Comparison of ENCODE assay signal across 16 cellular contexts in the genomic region with DNA sequence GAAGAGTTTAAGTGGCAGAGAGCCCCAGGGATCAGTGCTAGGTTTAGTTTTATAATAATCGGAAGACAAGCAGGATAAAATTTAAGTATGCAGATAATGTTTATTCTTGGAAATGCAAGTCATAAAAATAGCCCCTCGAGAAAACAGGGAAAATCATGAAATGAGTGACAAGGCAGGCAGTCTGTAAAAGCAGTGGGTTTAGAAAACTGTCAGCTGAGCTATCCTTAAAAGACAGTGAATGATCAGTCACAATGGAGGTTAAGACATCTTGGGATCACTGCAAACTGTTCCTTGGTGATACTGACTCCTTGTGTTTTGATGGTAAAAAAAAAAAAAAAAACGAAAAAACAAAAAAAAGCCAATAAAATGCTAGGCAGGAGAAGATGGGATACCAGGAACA.
A peak's percentile ranks its signal among the peaks of the same experiment; 100 is the strongest.
DNase-seq lines count a peak whose midpoint lies in the region; TF ChIP-seq lines count a peak whose summit lies in the region.
"Had no signal": no experiment of that assay in that cellular context is flagged by ENCODE, and none has a peak within 500 bp of the region (broad histone marks: within the 10 kb centered on the region; RNA-seq: fewer than 3 reads in every experiment).

No MANE protein-coding gene starts in this region.

- H3K36me3 ChIP-seq in Loucy (ENCODE audit: insufficient read depth, low read length) (no peaks in the 10 kb centered on the region), neural progenitor cell (no peaks in the 10 kb centered on the region), A673 (ENCODE audit: insufficient read depth, low read length, poor library complexity, severe bottlenecking) (no peaks in the 10 kb centered on the region)

- POLR2A ChIA-PET in A673 (lab: Charles Lee; ENCODE audit: low non-redundant PET): no interaction called here

- BruUV-seq in A673 (replicated peaks; lab: Mats Ljungman, UMichigan): no TSS peak

- intact Hi-C loops in A673 (cut with micrococcal nuclease; ENCODE audit: unreplicated experiment): no loop called here

- H3K4me1 ChIP-seq in Loucy (ENCODE audit: insufficient read depth, low read length, poor library complexity, severe bottlenecking) (no peaks in the 10 kb centered on the region), neural progenitor cell (no peaks in the 10 kb centered on the region), A673 (ENCODE audit: insufficient read depth, low read length, poor library complexity, severe bottlenecking) (no peaks in the 10 kb centered on the region)
- H3K4me1 ChIP-seq: Caco-2 had no signal

- H3F3A ChIP-seq in Loucy (ENCODE audit: low read depth) (no peaks in the 10 kb centered on the region), neural progenitor cell (ENCODE audit: low read depth) (no peaks in the 10 kb centered on the region)

- H3K27ac Mint-ChIP-seq in brain (peak overlapping the region in 3 of 5 experiments; percentile 13 to 61 (median 22)), neural progenitor cell (peak overlapping the region; percentile 46)
- H3K27ac Mint-ChIP-seq: CD4-positive, alpha-beta T cell had no signal

- H2AFZ ChIP-seq in Loucy (ENCODE audit: low read length) (0 out of 2 replicates have a peak overlapping the region, but pooled peaks have one; percentile 16), neural progenitor cell (replicated peaks) (no peak overlapping the region)

- H3K36me3 Mint-ChIP-seq in brain (no peaks in the 10 kb centered on the region), neural progenitor cell (peaks cover 4% of the 10 kb centered on the region)

- no peak overlapping the region for H3K4me3 ChIP-seq in Loucy (ENCODE audit: low read length, poor library complexity, severe bottlenecking)
- no peak overlapping the region for H3K4me3 ChIP-seq in neural progenitor cell
- no peak overlapping the region for H3K4me3 ChIP-seq in A673 (ENCODE audit: low read depth, low read length, poor library complexity, severe bottlenecking)

- no peaks in the 10 kb centered on the region for H3K9me3 Mint-ChIP-seq in brain
- no peaks in the 10 kb centered on the region for H3K9me3 Mint-ChIP-seq in neural progenitor cell
- H3K9me3 Mint-ChIP-seq: CD4-positive, alpha-beta T cell had no signal

- H3K4me2 ChIP-seq in Loucy (ENCODE audit: low read depth, low read length, poor library complexity, severe bottlenecking) (no peak overlapping the region), neural progenitor cell (no peak overlapping the region)

- no peaks in the 10 kb centered on the region for H3K27me3 ChIP-seq in Loucy (ENCODE audit: insufficient read depth, low read length, poor library complexity, severe bottlenecking)
- no peaks in the 10 kb centered on the region for H3K27me3 ChIP-seq in neural progenitor cell
- peaks cover 3% of the 10 kb centered on the region for H3K27me3 ChIP-seq in A673 (replicated peaks; ENCODE audit: insufficient read depth, low read depth, low read length, poor library complexity)

- H3K4me1 Mint-ChIP-seq in brain (peaks cover 14% of the 10 kb centered on the region), neural progenitor cell (peaks cover 22% of the 10 kb centered on the region)

- H3K79me2 ChIP-seq in Loucy (ENCODE audit: insufficient read depth, low read length) (no peaks in the 10 kb centered on the region), neural progenitor cell (ENCODE audit: low read depth) (no peaks in the 10 kb centered on the region)

- DNase-seq in neural progenitor cell (ENCODE audit: low spot score) (no peak), NCI-H1694 (lab: John Stamatoyannopoulos, UW) (no peak), A673 (ENCODE audit: low spot score) (no peak), kidney glomerular epithelial cell (lab: John Stamatoyannopoulos, UW) (no peak)
- no peak for DNase-seq in activated CD4-positive, alpha-beta T cell treated with anti-CD3 and anti-CD28 coated beads, Interleukin-2, amount 50 U/mL, for 48 hours
- DNase-seq: AML-193; Caco-2; CD4-positive, alpha-beta T cell; GOT3; H7; IMR-90; KBM-7 had no signal

- CTCF ChIA-PET in A673 (lab: Charles Lee): no interaction called here

- no peaks in the 10 kb centered on the region for H4K20me1 ChIP-seq in Loucy (ENCODE audit: insufficient read depth, low read length, poor library complexity, severe bottlenecking)
- no peaks in the 10 kb centered on the region for H4K20me1 ChIP-seq in neural progenitor cell (ENCODE audit: low read depth)

- no peak overlapping the region for H3K4me3 Mint-ChIP-seq in brain
- H3K4me3 Mint-ChIP-seq in neural progenitor cell: no peak overlapping the region
- H3K4me3 Mint-ChIP-seq: CD4-positive, alpha-beta T cell had no signal

- H3K27ac ChIP-seq in neural progenitor cell (no peak overlapping the region), A673 (ENCODE audit: low read depth, low read length, poor library complexity, severe bottlenecking) (no peak overlapping the region)
- H3K27ac ChIP-seq: C4-2B, HL-60 had no signal

- no peaks in the 10 kb centered on the region for H3K9me3 ChIP-seq in Loucy (ENCODE audit: insufficient read depth, low read depth, low read length)
- H3K9me3 ChIP-seq in neural progenitor cell (ENCODE audit: low read depth): no peaks in the 10 kb centered on the region
- no peaks in the 10 kb centered on the region for H3K9me3 ChIP-seq in A673 (ENCODE audit: low read depth, low read length, poor library complexity, severe bottlenecking)
- H3K9me3 ChIP-seq: Caco-2 had no signal

- no peaks in the 10 kb centered on the region for H3K9me2 ChIP-seq in Loucy (replicated peaks; ENCODE audit: low read depth, low read length)

- H3K27me3 Mint-ChIP-seq in brain (no peaks in the 10 kb centered on the region), neural progenitor cell (ENCODE audit: insufficient read depth, low read depth) (no peaks in the 10 kb centered on the region)
- H3K27me3 Mint-ChIP-seq: CD4-positive, alpha-beta T cell had no signal

- H3K9ac ChIP-seq in Loucy (ENCODE audit: low read depth, low read length, poor library complexity, severe bottlenecking) (no peak overlapping the region), neural progenitor cell (no peak overlapping the region)

- TF ChIP-seq CTCF in Loucy (conservative IDR thresholded peaks at IDR 0.05; ENCODE audit: low read length): no peak
- no peak for TF ChIP-seq CTCF in brain (conservative IDR thresholded peaks at IDR 0.05)
- no peak for TF ChIP-seq CTCF in neural progenitor cell (IDR thresholded peaks at IDR 0.05)
- no peak for TF ChIP-seq CTCF in A673 (conservative IDR thresholded peaks at IDR 0.05; ENCODE audit: low read depth, low read length)
